In the genomic region with DNA sequence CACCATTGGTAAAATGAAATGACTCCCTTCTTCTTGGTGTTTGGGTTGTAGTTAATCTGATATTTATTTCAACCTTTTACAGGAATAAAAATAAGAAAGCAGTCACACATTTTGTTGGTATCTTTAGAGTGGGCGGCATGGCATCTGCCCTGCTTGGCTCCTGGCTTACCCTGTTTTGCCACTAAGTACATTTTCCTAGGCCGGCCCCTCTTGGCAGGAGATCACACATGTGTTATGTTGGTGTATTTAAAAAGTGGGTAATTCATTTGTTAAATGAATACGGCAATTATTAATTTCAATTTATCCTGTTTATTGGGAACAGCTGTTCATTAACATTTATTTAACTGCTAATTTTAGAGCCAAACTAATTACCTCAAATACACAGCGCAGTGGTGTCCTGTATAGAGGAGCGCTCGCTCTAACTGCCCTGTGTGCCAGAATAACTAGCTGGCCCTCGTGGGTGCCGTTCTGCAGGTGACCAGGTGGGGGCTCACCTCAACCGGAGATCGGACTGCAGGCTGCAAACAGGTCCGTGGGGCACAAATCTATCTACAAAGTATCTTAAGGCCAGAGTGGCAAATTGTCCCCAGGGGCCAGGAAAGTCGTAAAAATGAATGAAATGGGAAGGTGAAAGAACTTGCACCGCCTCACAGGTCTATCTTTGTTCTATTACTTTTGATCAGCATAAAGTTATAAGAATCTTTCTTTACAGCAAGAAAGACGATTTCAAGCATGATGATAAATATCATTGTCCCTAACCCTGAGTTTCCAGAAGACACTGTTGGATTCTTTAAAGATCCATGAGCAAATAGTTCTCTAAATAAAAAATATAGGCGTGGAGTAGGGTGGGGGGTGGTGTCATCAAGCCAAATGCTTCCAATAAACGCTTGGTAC, we compare ENCODE assay signal across 9 cellular contexts. TPM values are rescaled to one million over a fixed set of nuclear protein-coding genes. Genes with fewer than 3 reads are reported as not detected.
A peak's percentile ranks its signal among the peaks of the same experiment; 100 is the strongest.
DNase-seq lines count a peak whose midpoint lies in the region; ATAC-seq, FAIRE-seq and TF ChIP-seq lines count a peak whose summit lies in the region.
"Had no signal": no experiment of that assay in that cellular context is flagged by ENCODE, and none has a peak within 500 bp of the region (broad histone marks: within the 10 kb centered on the region; RNA-seq: fewer than 3 reads in every experiment).

No MANE protein-coding gene starts in this region.

- ATAC-seq in A549: peak; percentile 97 to 99
- peak; percentile 100 for ATAC-seq in HG02885 (IDR thresholded peaks at IDR 0.05; ENCODE audit: poor library complexity, unreplicated experiment)

- H3K27ac ChIP-seq in A549 (no peak overlapping the region), kidney (ENCODE audit: low read depth in 2 of 2, low read length in 2 of 2) (no peak overlapping the region)

- FAIRE-seq in A549 (lab: Jason Lieb, UNC) (no peak), GM18507 (lab: Jason Lieb, UNC) (peak; percentile 74), kidney (lab: Jason Lieb, UNC) (no peak)

- no peak overlapping the region for H3K9ac ChIP-seq in kidney (ENCODE audit: low read length in 2 of 2)

- H3K27ac Mint-ChIP-seq in brain: peak overlapping the region in 2 of 5 experiments; percentile 9 to 49

- CTCF ChIA-PET in A549 (lab: Yijun Ruan, JAX): interaction anchor here (0.6 to 6.6 kb wide), 33 partner anchors 9 to 646 kb away, joined by 3 to 121 read pairs (median 4); a partner anchor contains a TSS

- intact Hi-C loops in kidney (cut with DNase I): loop anchor here (10.0 kb wide), 1 partner anchor 423 kb away; no protein-coding TSS in a partner anchor

- H3K4me1 ChIP-seq in A549 (no peaks in the 10 kb centered on the region), kidney (ENCODE audit: control insufficient read depth in 1 of 2, insufficient read depth in 1 of 2, low read depth in 1 of 2, low read length in 2 of 2) (no peaks in the 10 kb centered on the region)

- no peak for TF ChIP-seq POLR2A in A549 (IDR thresholded peaks at IDR 0.05; ENCODE audit: low read length)

- H3K9me3 ChIP-seq in A549 (no peaks in the 10 kb centered on the region), kidney (ENCODE audit: control insufficient read depth in 1 of 2, low read length in 2 of 2) (no peaks in the 10 kb centered on the region)

- TF ChIP-seq EP300 in A549 (IDR thresholded peaks at IDR 0.05): no peak

- 19% methylated on average over 16 of the region's 16 CpGs for WGBS in A549 (ENCODE audit: missing lambda C conversion rate)

- POLR2A ChIA-PET in A549 (lab: Yijun Ruan, JAX): no interaction called here

- H3K36me3 ChIP-seq in kidney (ENCODE audit: control insufficient read depth in 1 of 2, insufficient read depth in 2 of 2, low read length in 2 of 2): no peaks in the 10 kb centered on the region

- DNase-seq in A549 (ENCODE audit: low read depth in 1 of 2, low spot score in 1 of 2) (peak; percentile 69 to 70), GM18507 (ENCODE audit: extremely low spot score, insufficient read length, low read depth) (peak; percentile 33), NCI-H1694 treated with DMSO at 0.1 percent for 48 hours (lab: John Stamatoyannopoulos, UW) (peak; percentile 78), UCSD-AML1 (lab: John Stamatoyannopoulos, UW; ENCODE audit: unreplicated experiment) (peak; percentile 49), kidney (no peak)
- peak; percentile 37 for DNase-seq in stimulated activated CD4-positive, alpha-beta T cell treated with anti-CD3 and anti-CD28 coated beads, Interleukin-2, amount 100 ng/mL, for 4 hours (ENCODE audit: low read depth)

- H3K4me2 ChIP-seq in A549: peak overlapping the region; percentile 24; the same call in 1 of the 3 replicates

- H3K4me1 Mint-ChIP-seq in brain: peaks cover 10% of the 10 kb centered on the region

- H3K27me3 Mint-ChIP-seq in brain: peaks cover 6% of the 10 kb centered on the region

- no peaks in the 10 kb centered on the region for H3K36me3 Mint-ChIP-seq in brain

- peak overlapping the region in 1 of 5 experiments; percentile 26 for H3K4me3 Mint-ChIP-seq in brain

- TF ChIP-seq CTCF in A549 (IDR thresholded peaks at IDR 0.05) (peak; percentile 80), brain (conservative IDR thresholded peaks at IDR 0.05) (peak; percentile 94 to 97), kidney (IDR thresholded peaks at IDR 0.05; ENCODE audit: borderline replicate concordance, extremely low read depth, insufficient read depth) (peak; percentile 77)

- TF ChIP-seq RAD21 in A549 (conservative IDR thresholded peaks at IDR 0.05 in 1 of 2, IDR thresholded peaks at IDR 0.05 in 1 of 2): peak; percentile 89 to 94

- H3K4me3 ChIP-seq in A549: no peak overlapping the region
- H3K4me3 ChIP-seq in kidney (ENCODE audit: low read length in 2 of 2): no peak overlapping the region

- no peaks in the 10 kb centered on the region for H3K9me3 Mint-ChIP-seq in brain

TF ChIP-seq in A549, 52 proteins besides CTCF, POLR2A, EP300 and RAD21:
- TF ChIP-seq POLR2AphosphoS2 (conservative IDR thresholded peaks at IDR 0.05; ENCODE audit: low read length) (no peak), ZSCAN20 (CRISPR knock-in tag; IDR thresholded peaks at IDR 0.05) (no peak), ZNF302 (CRISPR knock-in tag; IDR thresholded peaks at IDR 0.05) (no peak), SMC3 (IDR thresholded peaks at IDR 0.05) (peak; percentile 89), CBX2 (IDR thresholded peaks at IDR 0.05; ENCODE audit: borderline replicate concordance, low read depth) (no peak), ESRRA (IDR thresholded peaks at IDR 0.05; ENCODE audit: borderline replicate concordance, low read length) (no peak), ZFP36 (IDR thresholded peaks at IDR 0.05; ENCODE audit: borderline replicate concordance, partially characterized antibody) (no peak)
- TF ChIP-seq, protein P1, sequence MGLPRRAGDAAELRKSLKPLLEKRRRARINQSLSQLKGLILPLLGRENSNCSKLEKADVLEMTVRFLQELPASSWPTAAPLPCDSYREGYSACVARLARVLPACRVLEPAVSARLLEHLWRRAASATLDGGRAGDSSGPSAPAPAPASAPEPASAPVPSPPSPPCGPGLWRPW (IDR thresholded peaks at IDR 0.05): no peak
TF ChIP-seq in A549: peak in this region for 1.

RNA-seq across cellular contexts. Expression of a gene that starts 26.2 kb away (rescaled TPM):
- polyA plus RNA-seq in A549 (2011; rRNA removed) (not detected in 2 replicates), A549 (2017; fragmentation: RNase III; extraction: RNeasy Plus Mini Kit Qiagen cat#74134 plus additional on column Dnase treatment) (not detected in 3 replicates), brain (ENCODE audit: insufficient read depth, low read depth, low replicate concordance) (not detected), kidney (ENCODE audit: insufficient read depth, low read depth, low replicate concordance) (not detected)
- not detected in 2 replicates for polyA plus RNA-seq in A549 (2012; cell fraction: cytosol; rRNA removed)
- polyA plus RNA-seq in A549 (2012; cell fraction: nucleus; rRNA removed): not detected in 2 replicates
- not detected in 2 replicates for polyA minus RNA-seq in A549 (2011; rRNA and poly(A)+ RNA removed)
- not detected for total RNA-seq in kidney
- total RNA-seq: urinary bladder had no signal
- polyA plus RNA-seq: urinary bladder had no signal
